In the genomic region with DNA sequence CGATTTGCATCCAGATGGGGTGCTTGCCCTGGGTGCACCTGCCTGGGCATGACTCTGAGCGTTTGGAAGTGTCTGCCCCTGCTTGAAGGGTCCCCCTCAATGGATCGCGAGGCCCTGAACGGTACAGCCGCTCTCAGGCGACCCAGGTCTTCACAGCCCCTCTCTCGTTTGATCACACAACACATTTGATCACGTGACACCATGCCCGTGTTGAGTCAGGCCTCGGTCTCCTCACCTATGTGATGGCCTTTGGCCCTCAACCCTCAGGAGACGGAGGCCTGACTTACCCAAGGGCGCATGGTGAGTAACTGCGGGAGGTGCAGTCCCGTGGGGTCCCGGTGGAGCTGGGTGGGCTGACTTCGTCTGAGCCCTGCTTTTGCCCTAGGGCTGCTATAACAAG, we compare ENCODE assay signal across 1 cellular context.
A peak's percentile ranks its signal among the peaks of the same experiment; 100 is the strongest.
TF ChIP-seq lines count a peak whose summit lies in the region.

No MANE protein-coding gene starts in this region.

TF ChIP-seq in HepG2, 621 proteins besides CTCF, POLR2A, EP300 and RAD21:
- TF ChIP-seq KLF16 (CRISPR knock-in tag; IDR thresholded peaks at IDR 0.05) (no peak), NFIB (CRISPR knock-in tag; IDR thresholded peaks at IDR 0.05; ENCODE audit: borderline replicate concordance) (no peak), ZNF556 (CRISPR knock-in tag; IDR thresholded peaks at IDR 0.05; ENCODE audit: borderline replicate concordance) (no peak), RAD51 (IDR thresholded peaks at IDR 0.05; ENCODE audit: borderline replicate concordance) (peak; percentile 94), TFE3 (CRISPR knock-in tag; IDR thresholded peaks at IDR 0.05) (no peak)
- TF ChIP-seq, protein P1, sequence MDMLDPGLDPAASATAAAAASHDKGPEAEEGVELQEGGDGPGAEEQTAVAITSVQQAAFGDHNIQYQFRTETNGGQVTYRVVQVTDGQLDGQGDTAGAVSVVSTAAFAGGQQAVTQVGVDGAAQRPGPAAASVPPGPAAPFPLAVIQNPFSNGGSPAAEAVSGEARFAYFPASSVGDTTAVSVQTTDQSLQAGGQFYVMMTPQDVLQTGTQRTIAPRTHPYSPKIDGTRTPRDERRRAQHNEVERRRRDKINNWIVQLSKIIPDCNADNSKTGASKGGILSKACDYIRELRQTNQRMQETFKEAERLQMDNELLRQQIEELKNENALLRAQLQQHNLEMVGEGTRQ (IDR thresholded peaks at IDR 0.05; ENCODE audit: low read depth, low read length), result peak; percentile 81
- TF ChIP-seq, protein P1 (CRISPR knock-in tag; IDR thresholded peaks at IDR 0.05; ENCODE audit: borderline replicate concordance), result no peak
TF ChIP-seq in HepG2: peak in this region for 2.
